ENCODE assay signal across 13 cellular contexts in the genomic region with DNA sequence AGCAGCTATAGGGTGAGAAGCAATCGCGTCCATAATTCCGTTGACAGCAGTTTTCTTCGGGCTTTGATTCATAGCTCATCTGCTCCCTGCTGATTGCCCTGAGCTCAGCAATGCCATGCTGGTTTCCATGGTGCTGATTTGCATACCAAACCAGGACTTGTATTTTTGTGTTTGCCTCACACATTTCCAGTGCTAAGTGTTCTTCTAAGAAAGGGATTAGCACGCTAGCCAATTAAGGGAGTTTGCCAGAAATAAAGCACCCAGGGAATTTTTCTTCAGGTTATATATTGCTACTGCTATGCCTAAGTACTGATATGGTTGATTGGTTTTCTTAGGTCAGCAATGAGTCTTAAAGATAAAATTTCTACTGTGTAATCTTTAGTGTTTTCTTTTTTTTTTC.
A peak's percentile ranks its signal among the peaks of the same experiment; 100 is the strongest.
DNase-seq lines count a peak whose midpoint lies in the region; ATAC-seq, FAIRE-seq and TF ChIP-seq lines count a peak whose summit lies in the region.
"Had no signal": no experiment of that assay in that cellular context is flagged by ENCODE, and none has a peak within 500 bp of the region (broad histone marks: within the 10 kb centered on the region; RNA-seq: fewer than 3 reads in every experiment).

No MANE protein-coding gene starts in this region.

- H3K4me3 ChIP-seq in left lung = no peak overlapping the region
- H3K4me3 ChIP-seq: BLaER1 had no signal

- H3K36me3 ChIP-seq in left lung = no peaks in the 10 kb centered on the region
- H3K36me3 ChIP-seq: BLaER1 had no signal

- no peak overlapping the region for H3K27ac ChIP-seq in left lung
- H3K27ac ChIP-seq: BLaER1, epithelial cell of prostate had no signal

- TF ChIP-seq CTCF in left lung (IDR thresholded peaks at IDR 0.05) = no peak

- no peak for FAIRE-seq in RCC 7860 (lab: Jason Lieb, UNC)
- FAIRE-seq: keratinocyte had no signal

- intact Hi-C loops in left lung (cut with DNase I) = no loop called here

- ATAC-seq in left lung (peak; percentile 58), HG02759 (IDR thresholded peaks at IDR 0.05; ENCODE audit: unreplicated experiment) (no peak)

- no peaks in the 10 kb centered on the region for H3K4me1 ChIP-seq in left lung

- no peaks in the 10 kb centered on the region for H3K27me3 ChIP-seq in left lung
- H3K27me3 ChIP-seq: BLaER1 had no signal

- peak; percentile 31 for DNase-seq in AG20443 (ENCODE audit: low spot score)
- peak; percentile 39 for DNase-seq in NCI-H146 treated with DMSO at 0.1 percent for 48 hours (lab: John Stamatoyannopoulos, UW; ENCODE audit: unreplicated experiment)
- peak; percentile 50 for DNase-seq in cerebellar cortex (ENCODE audit: low spot score)
- no peak for DNase-seq in left lung
- no peak for DNase-seq in SKM-1 treated with dmso at 0.1 percent for 144 hours (lab: John Stamatoyannopoulos, UW; ENCODE audit: unreplicated experiment)
- DNase-seq in NCI-H1092 treated with DMSO at 0.1 percent for 48 hours (lab: John Stamatoyannopoulos, UW) = no peak
- no peak for DNase-seq in RCC 7860 (ENCODE audit: low spot score)
- DNase-seq: activated CD4-positive, alpha-beta T cell treated with anti-CD3 and anti-CD28 coated beads, Interleukin-2, amount 50 U/mL, for 48 hours; activated naive CD4-positive, alpha-beta T cell treated with anti-CD3 and anti-CD28 coated beads, Interleukin-2, amount 50 U/mL, for 16 hours had no signal

- H3K9me3 ChIP-seq in left lung = no peaks in the 10 kb centered on the region
- H3K9me3 ChIP-seq: BLaER1 had no signal

Comparison
In these comparisons a context has a peak if more than half of its experiments do, and no peak if none do; other contexts are left out.
1. DNase-seq: peak in AG20443 (single experiment), NCI-H146 treated with DMSO at 0.1 percent for 48 hours (single experiment) and cerebellar cortex (single experiment); none in left lung (0 of 2), SKM-1 treated with dmso at 0.1 percent for 144 hours (single experiment), NCI-H1092 treated with DMSO at 0.1 percent for 48 hours (single experiment) and RCC 7860 (single experiment).